In the genomic region with DNA sequence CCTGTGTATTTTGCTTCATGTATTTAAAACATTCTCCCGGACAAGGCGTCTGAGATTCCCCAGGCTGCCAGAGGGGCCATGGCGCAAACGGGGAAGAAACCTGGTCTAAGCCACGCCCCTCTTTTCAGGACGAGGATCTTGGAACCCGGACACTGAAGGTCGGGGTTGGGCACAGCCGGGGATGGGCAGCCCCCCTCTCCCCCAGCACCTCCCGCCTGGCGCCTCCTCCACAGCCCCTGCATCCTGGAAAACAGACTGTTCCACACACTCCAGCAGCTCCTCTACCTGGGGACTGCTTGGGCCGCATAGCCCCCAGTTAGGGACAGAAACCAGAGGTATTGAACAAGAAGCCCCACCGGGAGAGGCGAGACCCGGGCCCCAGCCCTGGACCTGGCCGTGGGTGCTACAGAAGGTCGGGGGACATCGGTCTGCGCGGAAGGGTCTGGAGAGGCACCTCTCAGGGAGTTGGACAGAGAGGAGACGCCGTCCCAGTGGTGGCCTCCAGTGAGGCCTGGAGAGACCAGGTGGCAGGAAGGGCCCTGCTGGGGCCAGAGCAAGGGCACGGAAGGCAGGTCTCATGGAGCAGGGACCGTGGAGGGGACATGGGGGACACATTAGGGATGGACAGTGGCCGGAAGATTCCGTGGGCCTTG, we compare ENCODE assay signal across 1 cellular context.
TF ChIP-seq lines count a peak whose summit lies in the region.

No MANE protein-coding gene starts in this region.

TF ChIP-seq in HepG2, 621 proteins besides CTCF, POLR2A, EP300 and RAD21:
- TF ChIP-seq ZNF83 (CRISPR knock-in tag; IDR thresholded peaks at IDR 0.05; ENCODE audit: borderline replicate concordance) = no peak
- no peak for TF ChIP-seq KAT7 (CRISPR knock-in tag; IDR thresholded peaks at IDR 0.05; ENCODE audit: borderline replicate concordance)
- TF ChIP-seq ZNF784 (CRISPR knock-in tag; IDR thresholded peaks at IDR 0.05; ENCODE audit: borderline replicate concordance) = no peak
- no peak for TF ChIP-seq ATF1 (CRISPR knock-in tag; IDR thresholded peaks at IDR 0.05)
- no peak for TF ChIP-seq MBNL3 (CRISPR knock-in tag; conservative IDR thresholded peaks at IDR 0.05)
- TF ChIP-seq, protein P1, sequence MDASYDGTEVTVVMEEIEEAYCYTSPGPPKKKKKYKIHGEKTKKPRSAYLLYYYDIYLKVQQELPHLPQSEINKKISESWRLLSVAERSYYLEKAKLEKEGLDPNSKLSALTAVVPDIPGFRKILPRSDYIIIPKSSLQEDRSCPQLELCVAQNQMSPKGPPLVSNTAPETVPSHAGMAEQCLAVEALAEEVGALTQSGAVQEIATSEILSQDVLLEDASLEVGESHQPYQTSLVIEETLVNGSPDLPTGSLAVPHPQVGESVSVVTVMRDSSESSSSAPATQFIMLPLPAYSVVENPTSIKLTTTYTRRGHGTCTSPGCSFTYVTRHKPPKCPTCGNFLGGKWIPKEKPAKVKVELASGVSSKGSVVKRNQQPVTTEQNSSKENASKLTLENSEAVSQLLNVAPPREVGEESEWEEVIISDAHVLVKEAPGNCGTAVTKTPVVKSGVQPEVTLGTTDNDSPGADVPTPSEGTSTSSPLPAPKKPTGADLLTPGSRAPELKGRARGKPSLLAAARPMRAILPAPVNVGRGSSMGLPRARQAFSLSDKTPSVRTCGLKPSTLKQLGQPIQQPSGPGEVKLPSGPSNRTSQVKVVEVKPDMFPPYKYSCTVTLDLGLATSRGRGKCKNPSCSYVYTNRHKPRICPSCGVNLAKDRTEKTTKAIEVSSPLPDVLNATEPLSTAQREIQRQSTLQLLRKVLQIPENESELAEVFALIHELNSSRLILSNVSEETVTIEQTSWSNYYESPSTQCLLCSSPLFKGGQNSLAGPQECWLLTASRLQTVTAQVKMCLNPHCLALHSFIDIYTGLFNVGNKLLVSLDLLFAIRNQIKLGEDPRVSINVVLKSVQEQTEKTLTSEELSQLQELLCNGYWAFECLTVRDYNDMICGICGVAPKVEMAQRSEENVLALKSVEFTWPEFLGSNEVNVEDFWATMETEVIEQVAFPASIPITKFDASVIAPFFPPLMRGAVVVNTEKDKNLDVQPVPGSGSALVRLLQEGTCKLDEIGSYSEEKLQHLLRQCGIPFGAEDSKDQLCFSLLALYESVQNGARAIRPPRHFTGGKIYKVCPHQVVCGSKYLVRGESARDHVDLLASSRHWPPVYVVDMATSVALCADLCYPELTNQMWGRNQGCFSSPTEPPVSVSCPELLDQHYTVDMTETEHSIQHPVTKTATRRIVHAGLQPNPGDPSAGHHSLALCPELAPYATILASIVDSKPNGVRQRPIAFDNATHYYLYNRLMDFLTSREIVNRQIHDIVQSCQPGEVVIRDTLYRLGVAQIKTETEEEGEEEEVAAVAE (CRISPR knock-in tag; IDR thresholded peaks at IDR 0.05; ENCODE audit: borderline replicate concordance) = no peak
- TF ChIP-seq, protein P2, sequence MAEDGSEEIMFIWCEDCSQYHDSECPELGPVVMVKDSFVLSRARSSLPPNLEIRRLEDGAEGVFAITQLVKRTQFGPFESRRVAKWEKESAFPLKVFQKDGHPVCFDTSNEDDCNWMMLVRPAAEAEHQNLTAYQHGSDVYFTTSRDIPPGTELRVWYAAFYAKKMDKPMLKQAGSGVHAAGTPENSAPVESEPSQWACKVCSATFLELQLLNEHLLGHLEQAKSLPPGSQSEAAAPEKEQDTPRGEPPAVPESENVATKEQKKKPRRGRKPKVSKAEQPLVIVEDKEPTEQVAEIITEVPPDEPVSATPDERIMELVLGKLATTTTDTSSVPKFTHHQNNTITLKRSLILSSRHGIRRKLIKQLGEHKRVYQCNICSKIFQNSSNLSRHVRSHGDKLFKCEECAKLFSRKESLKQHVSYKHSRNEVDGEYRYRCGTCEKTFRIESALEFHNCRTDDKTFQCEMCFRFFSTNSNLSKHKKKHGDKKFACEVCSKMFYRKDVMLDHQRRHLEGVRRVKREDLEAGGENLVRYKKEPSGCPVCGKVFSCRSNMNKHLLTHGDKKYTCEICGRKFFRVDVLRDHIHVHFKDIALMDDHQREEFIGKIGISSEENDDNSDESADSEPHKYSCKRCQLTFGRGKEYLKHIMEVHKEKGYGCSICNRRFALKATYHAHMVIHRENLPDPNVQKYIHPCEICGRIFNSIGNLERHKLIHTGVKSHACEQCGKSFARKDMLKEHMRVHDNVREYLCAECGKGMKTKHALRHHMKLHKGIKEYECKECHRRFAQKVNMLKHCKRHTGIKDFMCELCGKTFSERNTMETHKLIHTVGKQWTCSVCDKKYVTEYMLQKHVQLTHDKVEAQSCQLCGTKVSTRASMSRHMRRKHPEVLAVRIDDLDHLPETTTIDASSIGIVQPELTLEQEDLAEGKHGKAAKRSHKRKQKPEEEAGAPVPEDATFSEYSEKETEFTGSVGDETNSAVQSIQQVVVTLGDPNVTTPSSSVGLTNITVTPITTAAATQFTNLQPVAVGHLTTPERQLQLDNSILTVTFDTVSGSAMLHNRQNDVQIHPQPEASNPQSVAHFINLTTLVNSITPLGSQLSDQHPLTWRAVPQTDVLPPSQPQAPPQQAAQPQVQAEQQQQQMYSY (CRISPR knock-in tag; IDR thresholded peaks at IDR 0.05) = no peak
- no peak for TF ChIP-seq AGO2 (optimal IDR thresholded peaks at IDR 0.05; ENCODE audit: low read depth, low read length)
- no peak for TF ChIP-seq MEIS2 (CRISPR knock-in tag; IDR thresholded peaks at IDR 0.05)
- no peak for TF ChIP-seq ZNF891 (CRISPR knock-in tag; IDR thresholded peaks at IDR 0.05)
- TF ChIP-seq USF2 (IDR thresholded peaks at IDR 0.05; ENCODE audit: low read depth, low read length) = no peak
- TF ChIP-seq USF2 (CRISPR knock-in tag; IDR thresholded peaks at IDR 0.05; ENCODE audit: borderline replicate concordance) = no peak
- TF ChIP-seq HOMEZ (CRISPR knock-in tag; IDR thresholded peaks at IDR 0.05; ENCODE audit: low read depth) = no peak
- no peak for TF ChIP-seq BRCA1 (CRISPR knock-in tag; IDR thresholded peaks at IDR 0.05)
- no peak for TF ChIP-seq ZNF451 (CRISPR knock-in tag; IDR thresholded peaks at IDR 0.05)
- no peak for TF ChIP-seq CHD2 (IDR thresholded peaks at IDR 0.05; ENCODE audit: low read depth, low read length)
- no peak for TF ChIP-seq IKZF1 (IDR thresholded peaks at IDR 0.05)
- no peak for TF ChIP-seq KAT2B (IDR thresholded peaks at IDR 0.05; ENCODE audit: borderline replicate concordance, low read depth, low read length)
- TF ChIP-seq, protein P3, sequence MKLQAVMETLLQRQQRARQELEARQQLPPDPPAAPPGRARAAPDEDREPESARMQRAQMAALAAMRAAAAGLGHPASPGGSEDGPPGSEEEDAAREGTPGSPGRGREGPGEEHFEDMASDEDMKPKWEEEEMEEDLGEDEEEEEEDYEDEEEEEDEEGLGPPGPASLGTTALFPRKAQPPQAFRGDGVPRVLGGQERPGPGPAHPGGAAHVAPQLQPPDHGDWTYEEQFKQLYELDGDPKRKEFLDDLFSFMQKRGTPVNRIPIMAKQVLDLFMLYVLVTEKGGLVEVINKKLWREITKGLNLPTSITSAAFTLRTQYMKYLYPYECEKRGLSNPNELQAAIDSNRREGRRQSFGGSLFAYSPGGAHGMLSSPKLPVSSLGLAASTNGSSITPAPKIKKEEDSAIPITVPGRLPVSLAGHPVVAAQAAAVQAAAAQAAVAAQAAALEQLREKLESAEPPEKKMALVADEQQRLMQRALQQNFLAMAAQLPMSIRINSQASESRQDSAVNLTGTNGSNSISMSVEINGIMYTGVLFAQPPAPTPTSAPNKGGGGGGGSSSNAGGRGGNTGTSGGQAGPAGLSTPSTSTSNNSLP (IDR thresholded peaks at IDR 0.05; ENCODE audit: low read depth, low read length) = no peak
- no peak for TF ChIP-seq U2AF1 (optimal IDR thresholded peaks at IDR 0.05; ENCODE audit: low read depth, low read length)
- no peak for TF ChIP-seq CAMTA2 (CRISPR knock-in tag; IDR thresholded peaks at IDR 0.05; ENCODE audit: borderline replicate concordance)
